ENCODE assay signal across 2 cellular contexts in genomic region chr5:163448491-163448890, GRCh38.
A peak's percentile ranks its signal among the peaks of the same experiment; 100 is the strongest.
TF ChIP-seq lines count a peak whose summit lies in the region.

No MANE protein-coding gene starts in this region.

TF ChIP-seq in GM23338, 12 proteins besides CTCF, POLR2A, EP300 and RAD21:
- no peak for TF ChIP-seq ETS1 (IDR thresholded peaks at IDR 0.05)
- TF ChIP-seq REST (IDR thresholded peaks at IDR 0.05; ENCODE audit: unreplicated experiment), result no peak
- no peak for TF ChIP-seq EZH2 (IDR thresholded peaks at IDR 0.05; ENCODE audit: low read depth, unreplicated experiment)
- no peak for TF ChIP-seq STAT1 (IDR thresholded peaks at IDR 0.05; ENCODE audit: unreplicated experiment)
- no peak for TF ChIP-seq ZNF331 (CRISPR knock-in tag; IDR thresholded peaks at IDR 0.05; ENCODE audit: low read depth)
- TF ChIP-seq POLR2AphosphoS5 (IDR thresholded peaks at IDR 0.05; ENCODE audit: low read depth), result no peak; the same call in 1 of the 2 replicates
- TF ChIP-seq CREB1 (CRISPR knock-in tag; IDR thresholded peaks at IDR 0.05; ENCODE audit: low read depth), result no peak
- no peak for TF ChIP-seq ZNF462 (CRISPR knock-in tag; IDR thresholded peaks at IDR 0.05)
- TF ChIP-seq JUNB (IDR thresholded peaks at IDR 0.05; ENCODE audit: unreplicated experiment), result no peak
- TF ChIP-seq NANOG (IDR thresholded peaks at IDR 0.05; ENCODE audit: borderline replicate concordance), result no peak
- TF ChIP-seq EZH2phosphoT487 (IDR thresholded peaks at IDR 0.05; ENCODE audit: unreplicated experiment), result no peak
- no peak for TF ChIP-seq ZNF114 (CRISPR knock-in tag; IDR thresholded peaks at IDR 0.05)

TF ChIP-seq in K562, 482 proteins besides CTCF, POLR2A, EP300 and RAD21:
- TF ChIP-seq ZNF76 (CRISPR knock-in tag; IDR thresholded peaks at IDR 0.05; ENCODE audit: borderline replicate concordance), result no peak
- TF ChIP-seq MAZ (CRISPR knock-in tag; conservative IDR thresholded peaks at IDR 0.05 in 1 of 2, IDR thresholded peaks at IDR 0.05 in 1 of 2), result no peak
- TF ChIP-seq PML (IDR thresholded peaks at IDR 0.05; ENCODE audit: low read length), result 0 out of 2 replicates have a peak, but pooled peaks have one; percentile 8
- no peak for TF ChIP-seq CEBPG (CRISPR knock-in tag; IDR thresholded peaks at IDR 0.05)
- 0 out of 4 replicates have a peak, but pooled peaks of 1 of the 2 experiments have one; percentile 54 for TF ChIP-seq CEBPG (tag; conservative IDR thresholded peaks at IDR 0.05 in 1 of 2, IDR thresholded peaks at IDR 0.05 in 1 of 2)
- TF ChIP-seq SMARCA5 (IDR thresholded peaks at IDR 0.05), result no peak
- peak; percentile 76 for TF ChIP-seq CEBPB (tag; IDR thresholded peaks at IDR 0.05)
- TF ChIP-seq MCM2 (IDR thresholded peaks at IDR 0.05; ENCODE audit: low read depth), result no peak
- TF ChIP-seq SUPT5H (IDR thresholded peaks at IDR 0.05), result peak; percentile 43; the same call in 1 of the 2 replicates
